1 cellular context compared by ENCODE assay signal in genomic region chr20:53679597-53680309, GRCh38.
TF ChIP-seq lines count a peak whose summit lies in the region.

No MANE protein-coding gene starts in this region.

TF ChIP-seq in K562, 482 proteins besides CTCF, POLR2A, EP300 and RAD21:
- TF ChIP-seq NFE2 (IDR thresholded peaks at IDR 0.05; ENCODE audit: low read depth) = 0 out of 2 replicates have a peak, but pooled peaks have one; percentile 27
- no peak for TF ChIP-seq ARID3B (CRISPR knock-in tag; IDR thresholded peaks at IDR 0.05; ENCODE audit: borderline replicate concordance)
- peak; percentile 79 to 83 for TF ChIP-seq KDM1A (IDR thresholded peaks at IDR 0.05)
- no peak for TF ChIP-seq RFX5 (IDR thresholded peaks at IDR 0.05; ENCODE audit: low read depth, low read length)
- no peak for TF ChIP-seq HNRNPLL (IDR thresholded peaks at IDR 0.05; ENCODE audit: low read depth, low read length, poor library complexity, severe bottlenecking)
- no peak for TF ChIP-seq RCOR1 (IDR thresholded peaks at IDR 0.05; ENCODE audit: borderline replicate concordance in 1 of 2, low read depth in 2 of 2, low read length in 2 of 2)
- TF ChIP-seq ZNF445 (CRISPR knock-in tag; IDR thresholded peaks at IDR 0.05; ENCODE audit: low read depth) = no peak
- TF ChIP-seq SNAPC5 (CRISPR knock-in tag; IDR thresholded peaks at IDR 0.05) = no peak
- TF ChIP-seq RFX1 (IDR thresholded peaks at IDR 0.05) = 0 out of 2 replicates have a peak, but pooled peaks have one; percentile 15
- TF ChIP-seq KDM4B (IDR thresholded peaks at IDR 0.05; ENCODE audit: borderline replicate concordance in 2 of 2, low read depth in 1 of 2) = no peak
- TF ChIP-seq TBL1XR1 (IDR thresholded peaks at IDR 0.05; ENCODE audit: low read length in 2 of 2) = no peak
- no peak for TF ChIP-seq NFRKB (IDR thresholded peaks at IDR 0.05; ENCODE audit: low read depth)
- no peak for TF ChIP-seq ZBTB34 (CRISPR knock-in tag; IDR thresholded peaks at IDR 0.05)
- peak; percentile 61; the same call in 1 of the 2 replicates for TF ChIP-seq PHF21A (IDR thresholded peaks at IDR 0.05; ENCODE audit: borderline replicate concordance, low read depth)
- TF ChIP-seq ARID3A (IDR thresholded peaks at IDR 0.05; ENCODE audit: borderline replicate concordance, low read depth, low read length) = no peak
- peak in 1 of 3 experiments; percentile 93; a peak in 2 of 6 replicates for TF ChIP-seq ZBTB11 (CRISPR knock-in tag; IDR thresholded peaks at IDR 0.05)
- TF ChIP-seq ZBTB26 (CRISPR knock-in tag; IDR thresholded peaks at IDR 0.05) = no peak
- TF ChIP-seq CBX5 (IDR thresholded peaks at IDR 0.05; ENCODE audit: borderline replicate concordance, low read depth) = no peak
- no peak for TF ChIP-seq FOXJ2 (tag; IDR thresholded peaks at IDR 0.05)
- 0 out of 2 replicates have a peak, but pooled peaks have one; percentile 25 for TF ChIP-seq ZNF592 (IDR thresholded peaks at IDR 0.05)
- no peak for TF ChIP-seq ZNF717 (CRISPR knock-in tag; IDR thresholded peaks at IDR 0.05)
- no peak for TF ChIP-seq TRIM25 (IDR thresholded peaks at IDR 0.05; ENCODE audit: borderline replicate concordance)
- TF ChIP-seq C11orf30 (IDR thresholded peaks at IDR 0.05; ENCODE audit: low read depth) = peak; percentile 34; the same call in 1 of the 2 replicates
- TF ChIP-seq ZSCAN29 (IDR thresholded peaks at IDR 0.05) = no peak
- TF ChIP-seq ZNF740 (CRISPR knock-in tag; IDR thresholded peaks at IDR 0.05) = no peak
- TF ChIP-seq ZNF740 (tag; IDR thresholded peaks at IDR 0.05) = no peak
- no peak for TF ChIP-seq TAF15 (IDR thresholded peaks at IDR 0.05; ENCODE audit: low read depth, low read length)
- TF ChIP-seq VEZF1 (CRISPR knock-in tag; IDR thresholded peaks at IDR 0.05) = no peak
